9 cellular contexts compared by ENCODE assay signal in the genomic region with DNA sequence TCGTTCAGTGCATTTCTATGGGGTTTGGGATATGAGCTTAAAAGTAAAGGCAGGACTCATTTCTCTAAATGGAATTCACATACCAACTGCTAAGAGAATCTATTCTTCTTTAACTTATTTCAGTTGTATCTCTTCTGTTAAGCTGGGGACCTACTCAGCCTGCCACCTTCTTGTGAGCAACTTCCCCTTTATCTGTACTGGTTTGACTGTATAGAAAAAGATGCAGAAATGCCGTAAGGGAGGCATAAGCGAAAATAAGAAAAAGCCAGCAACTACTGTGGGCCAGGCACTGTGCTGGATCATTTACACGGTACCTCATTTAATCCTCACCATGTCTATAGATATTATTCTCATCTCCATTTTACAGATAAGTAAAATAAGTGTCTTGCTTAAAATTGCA. TPM values are rescaled to one million over a fixed set of nuclear protein-coding genes. Genes with fewer than 3 reads are reported as not detected.
A peak's percentile ranks its signal among the peaks of the same experiment; 100 is the strongest.
DNase-seq lines count a peak whose midpoint lies in the region; ATAC-seq and TF ChIP-seq lines count a peak whose summit lies in the region.
"Had no signal": no experiment of that assay in that cellular context is flagged by ENCODE, and none has a peak within 500 bp of the region (broad histone marks: within the 10 kb centered on the region; RNA-seq: fewer than 3 reads in every experiment).

No MANE protein-coding gene starts in this region.

- H3K27ac ChIP-seq in thoracic aorta, result peak overlapping the region; percentile 58 to 73

- peak; percentile 72 for ATAC-seq in GM19328 (IDR thresholded peaks at IDR 0.05; ENCODE audit: unreplicated experiment)
- ATAC-seq in HG02678 (IDR thresholded peaks at IDR 0.05; ENCODE audit: unreplicated experiment), result peak; percentile 55
- peak; percentile 87 for ATAC-seq in HG03469 (IDR thresholded peaks at IDR 0.05; ENCODE audit: unreplicated experiment)
- no peak for ATAC-seq in thoracic aorta (ENCODE audit: insufficient number of reproducible peaks, low FRiP score, low read depth)
- ATAC-seq: SK-N-SH treated with all-trans-retinoic acid at 6 μM for 48 hours had no signal

- no peak overlapping the region for H3K4me3 ChIP-seq in thoracic aorta

- peaks cover 19 to 76% of the 10 kb centered on the region in 2 donors for H3K4me1 ChIP-seq in thoracic aorta (ENCODE audit: control insufficient read depth in 1 of 2, low read depth in 2 of 2)

- H3K27me3 ChIP-seq in thoracic aorta (replicated peaks; ENCODE audit: insufficient read depth), result no peaks in the 10 kb centered on the region

- TF ChIP-seq CTCF in thoracic aorta (IDR thresholded peaks at IDR 0.05), result no peak

- no peaks in the 10 kb centered on the region for H3K9me3 ChIP-seq in thoracic aorta

- no peaks in the 10 kb centered on the region for H3K36me3 ChIP-seq in thoracic aorta

- no peak for DNase-seq in thoracic aorta (ENCODE audit: low spot score)
- no peak for DNase-seq in HUDEP-2 (lab: John Stamatoyannopoulos, UW; ENCODE audit: unreplicated experiment in 76 of 76)
- no peak for DNase-seq in SHP77 (lab: John Stamatoyannopoulos, UW)
- no peak for DNase-seq in NCI-H1105 treated with DMSO at 0.1 percent for 48 hours (lab: John Stamatoyannopoulos, UW)
- DNase-seq: posterior cingulate gyrus had no signal

RNA-seq across cellular contexts. Expression of a gene that starts 38.4 kb away (rescaled TPM):
- total RNA-seq in thoracic aorta, result 100 to 1,000 TPM; 149 to 186 TPM
